23 cellular contexts compared by ENCODE assay signal in genomic region chr10:59513558-59513957, GRCh38.
"Had no signal": no experiment of that assay in that cellular context is flagged by ENCODE, and none has a peak within 500 bp of the region (broad histone marks: within the 10 kb centered on the region; RNA-seq: fewer than 3 reads in every experiment).

No MANE protein-coding gene starts in this region.

- H3K9me3 Mint-ChIP-seq: activated B cell treated with CpG ODN at 0.5 μM for 24 hours; activated CD4-positive, alpha-beta T cell treated with anti-CD3 and anti-CD28 coated beads, Interleukin-2, amount 10 ng/mL, durations not matched to agents 24 days and 14 days; activated naive CD4-positive, alpha-beta T cell treated with anti-CD3 and anti-CD28 coated beads, Interleukin-2, amount 10 ng/mL, durations not matched to agents 7 days and 5 days; activated naive CD8-positive, alpha-beta T cell treated with anti-CD3 and anti-CD28 coated beads, Interleukin-2, amount 50 U/mL, for 24 hours; activated T-cell treated with anti-CD3 and anti-CD28 coated beads, Interleukin-2, amount 50 U/mL, for 4 hours; type B pancreatic cell had no signal

- H3K36me3 Mint-ChIP-seq: activated naive CD4-positive, alpha-beta T cell treated with anti-CD3 and anti-CD28 coated beads, Interleukin-2, amount 10 ng/mL, durations not matched to agents 7 days and 5 days; type B pancreatic cell had no signal

- H3K27ac Mint-ChIP-seq: activated B cell treated with CpG ODN at 0.5 μM for 24 hours; activated CD4-positive, alpha-beta T cell treated with anti-CD3 and anti-CD28 coated beads, Interleukin-2, amount 10 ng/mL, durations not matched to agents 24 days and 14 days; activated CD8-positive, alpha-beta T cell treated with anti-CD3 and anti-CD28 coated beads, Interleukin-2, amount 10 ng/mL, durations not matched to agents 7 days and 5 days; activated naive CD4-positive, alpha-beta T cell treated with anti-CD3 and anti-CD28 coated beads, Interleukin-2, amount 10 ng/mL, durations not matched to agents 7 days and 5 days; activated naive CD8-positive, alpha-beta T cell treated with anti-CD3 and anti-CD28 coated beads, Interleukin-2, amount 50 U/mL, for 24 hours; type B pancreatic cell had no signal

- H3K27me3 Mint-ChIP-seq: activated B cell treated with CpG ODN at 0.5 μM for 24 hours; activated CD4-positive, alpha-beta T cell treated with anti-CD3 and anti-CD28 coated beads, Interleukin-2, amount 10 ng/mL, durations not matched to agents 24 days and 14 days; activated naive CD4-positive, alpha-beta T cell treated with anti-CD3 and anti-CD28 coated beads, Interleukin-2, amount 10 ng/mL, durations not matched to agents 7 days and 5 days had no signal

- DNase-seq: activated B cell treated with CpG ODN at 0.5 μM for 24 hours; activated CD4-positive, alpha-beta T cell treated with anti-CD3 and anti-CD28 coated beads, Interleukin-2, amount 10 ng/mL, durations not matched to agents 24 days and 14 days; activated CD8-positive, alpha-beta T cell treated with anti-CD3 and anti-CD28 coated beads, Interleukin-2, amount 10 ng/mL, durations not matched to agents 7 days and 5 days; activated effector memory CD4-positive, alpha-beta T cell treated with Interleukin-2 at 50 U/mL for 16 hours; activated naive CD4-positive, alpha-beta T cell treated with anti-CD3 and anti-CD28 coated beads, Interleukin-2, amount 10 ng/mL, durations not matched to agents 7 days and 5 days; activated naive CD8-positive, alpha-beta T cell treated with anti-CD3 and anti-CD28 coated beads, Interleukin-2, amount 50 U/mL, for 24 hours; activated T-cell treated with anti-CD3 and anti-CD28 coated beads, Interleukin-2, amount 50 U/mL, for 4 hours; aorta; dermis blood vessel endothelial cell; effector memory CD4-positive, alpha-beta T cell; foreskin melanocyte; kidney; midbrain; retina; stimulated activated CD4-positive, alpha-beta T cell treated with anti-CD3 and anti-CD28 coated beads, Interleukin-2, amount 100 ng/mL, for 24 hours; stimulated activated naive CD4-positive, alpha-beta T cell treated with Interleukin-2 at 50 U/mL for 16 hours; T-helper 1 cell; T-helper 9 cell had no signal

- H3K4me3 ChIP-seq: cardiac muscle cell, esophagus muscularis mucosa, suprapubic skin had no signal

- H3K4me3 Mint-ChIP-seq: activated B cell treated with CpG ODN at 0.5 μM for 24 hours; activated CD4-positive, alpha-beta T cell treated with anti-CD3 and anti-CD28 coated beads, Interleukin-2, amount 10 ng/mL, durations not matched to agents 24 days and 14 days; activated CD8-positive, alpha-beta T cell treated with anti-CD3 and anti-CD28 coated beads, Interleukin-2, amount 10 ng/mL, durations not matched to agents 7 days and 5 days; activated naive CD4-positive, alpha-beta T cell treated with anti-CD3 and anti-CD28 coated beads, Interleukin-2, amount 10 ng/mL, durations not matched to agents 7 days and 5 days; activated naive CD8-positive, alpha-beta T cell treated with anti-CD3 and anti-CD28 coated beads, Interleukin-2, amount 50 U/mL, for 24 hours; activated T-cell treated with anti-CD3 and anti-CD28 coated beads, Interleukin-2, amount 50 U/mL, for 4 hours; type B pancreatic cell had no signal

- H3K27ac ChIP-seq: cardiac muscle cell, esophagus muscularis mucosa, suprapubic skin had no signal

- H3K36me3 ChIP-seq: cardiac muscle cell, esophagus muscularis mucosa, suprapubic skin had no signal

- H3K4me1 Mint-ChIP-seq: activated B cell treated with CpG ODN at 0.5 μM for 24 hours; activated CD4-positive, alpha-beta T cell treated with anti-CD3 and anti-CD28 coated beads, Interleukin-2, amount 10 ng/mL, durations not matched to agents 24 days and 14 days; activated naive CD4-positive, alpha-beta T cell treated with anti-CD3 and anti-CD28 coated beads, Interleukin-2, amount 10 ng/mL, durations not matched to agents 7 days and 5 days; activated naive CD8-positive, alpha-beta T cell treated with anti-CD3 and anti-CD28 coated beads, Interleukin-2, amount 50 U/mL, for 24 hours had no signal

- H3K9me3 ChIP-seq: esophagus muscularis mucosa, suprapubic skin had no signal

- ATAC-seq: activated CD8-positive, alpha-beta T cell treated with anti-CD3 and anti-CD28 coated beads, Interleukin-2, amount 10 ng/mL, durations not matched to agents 7 days and 5 days; activated naive CD8-positive, alpha-beta T cell treated with anti-CD3 and anti-CD28 coated beads, Interleukin-2, amount 50 U/mL, for 24 hours; activated T-cell treated with anti-CD3 and anti-CD28 coated beads, Interleukin-2, amount 50 U/mL, for 4 hours; left lobe of liver had no signal

- H3K4me1 ChIP-seq: suprapubic skin had no signal

- H3K27me3 ChIP-seq: cardiac muscle cell, esophagus muscularis mucosa, suprapubic skin had no signal
